ENCODE assay signal across 24 cellular contexts in the genomic region with DNA sequence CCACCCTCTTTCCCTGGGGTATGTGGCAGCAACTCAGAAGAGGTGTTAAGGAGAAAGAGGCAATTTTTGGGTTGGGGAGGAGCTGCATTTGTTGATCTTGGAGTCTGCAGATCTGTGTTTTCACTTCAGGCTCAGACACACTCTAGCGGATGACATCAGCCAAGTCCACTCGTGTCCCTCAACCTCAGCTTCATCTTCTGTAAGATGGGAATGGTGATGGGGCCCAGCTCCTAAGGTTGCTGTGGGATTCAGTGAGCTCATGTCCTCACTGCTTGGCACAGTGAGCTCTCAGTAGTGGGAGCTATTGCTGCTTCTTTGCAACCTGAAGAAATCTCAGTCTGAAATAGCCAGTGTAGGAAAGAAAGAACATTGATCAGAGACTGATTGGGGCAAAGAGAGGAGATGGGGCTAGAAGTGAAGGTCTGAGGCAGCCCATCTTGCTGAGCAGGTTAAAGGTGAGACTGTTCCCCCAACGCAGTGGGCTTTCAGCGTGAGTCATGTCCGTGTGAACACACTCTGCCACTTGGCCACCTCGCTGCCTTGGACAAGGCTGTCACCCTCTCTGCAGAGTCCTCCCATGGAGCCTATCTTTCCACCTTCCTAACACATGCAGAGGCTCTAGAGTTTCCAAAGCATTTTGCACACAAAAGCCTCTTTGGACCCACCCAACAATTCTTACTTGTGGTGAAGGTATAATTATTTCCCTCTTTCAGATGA. TPM values are rescaled to one million over a fixed set of nuclear protein-coding genes. Genes with fewer than 3 reads are reported as not detected.
A peak's percentile ranks its signal among the peaks of the same experiment; 100 is the strongest.
DNase-seq lines count a peak whose midpoint lies in the region; ATAC-seq, FAIRE-seq and TF ChIP-seq lines count a peak whose summit lies in the region.
"Had no signal": no experiment of that assay in that cellular context is flagged by ENCODE, and none has a peak within 500 bp of the region (broad histone marks: within the 10 kb centered on the region; RNA-seq: fewer than 3 reads in every experiment).

No MANE protein-coding gene starts in this region.

- TF ChIP-seq POLR2A in breast epithelium (IDR thresholded peaks at IDR 0.05): no peak

- no peak overlapping the region for H3K4me2 ChIP-seq in mammary epithelial cell (ENCODE audit: insufficient read depth, low read depth, low read length)
- H3K4me2 ChIP-seq: GM23338 had no signal

- H2AFZ ChIP-seq in mammary epithelial cell (ENCODE audit: low read depth, low read length): no peak overlapping the region
- H2AFZ ChIP-seq: GM23338, PC-9 had no signal

- intact Hi-C loops in breast epithelium (cut with DNase I; ENCODE audit: low total_unique reads) (no loop called here), mammary epithelial cell (cut with micrococcal nuclease) (no loop called here), pancreas (cut with DNase I) (no loop called here)

- no peak for FAIRE-seq in pancreas (lab: Jason Lieb, UNC)
- FAIRE-seq: A204.1, D721Med, GM18507 had no signal

- no peaks in the 10 kb centered on the region for H3K79me2 ChIP-seq in mammary epithelial cell (ENCODE audit: insufficient read depth, low read length)

- TF ChIP-seq CTCF in breast epithelium (IDR thresholded peaks at IDR 0.05) (no peak), mammary epithelial cell (conservative IDR thresholded peaks at IDR 0.05 in 1 of 2, IDR thresholded peaks at IDR 0.05 in 1 of 2; ENCODE audit: extremely low read depth in 1 of 2, insufficient read depth in 1 of 2, low read depth in 1 of 2, low read length in 2 of 2) (no peak), pancreas (IDR thresholded peaks at IDR 0.05) (no peak)

- no TSS peak for BruUV-seq in mammary epithelial cell (replicated peaks; lab: Mats Ljungman, UMichigan)

- H3K9me3 ChIP-seq in breast epithelium: no peaks in the 10 kb centered on the region
- no peaks in the 10 kb centered on the region for H3K9me3 ChIP-seq in mammary epithelial cell (replicated peaks; ENCODE audit: insufficient read depth, low read length)
- no peaks in the 10 kb centered on the region for H3K9me3 ChIP-seq in pancreas

- in situ Hi-C loops in mammary epithelial cell (cut with MboI; ENCODE audit: low sequenced_read_pairs in 2 of 2): no loop called here

- WGBS in mammary epithelial cell (ENCODE audit: low coverage, missing lambda C conversion rate): 79% methylated on average over 6 of the region's 6 CpGs
- WGBS in pancreas, 2 donors: 78 to 88% methylated on average over 6 of the region's 6 CpGs

- H3K9ac ChIP-seq in mammary epithelial cell (ENCODE audit: insufficient read depth, low read length): no peak overlapping the region

- H3K4me1 ChIP-seq in breast epithelium (peaks cover 4 to 32% of the 10 kb centered on the region in 2 donors), mammary epithelial cell (ENCODE audit: insufficient read depth, low read length) (peaks cover 17% of the 10 kb centered on the region), pancreas (peaks cover 6 to 24% (median 15%) of the 10 kb centered on the region in 3 donors)

- dilution Hi-C loops in mammary epithelial cell (cut with HindIII; ENCODE audit: low sequenced_read_pairs): no loop called here

- H3K4me3 ChIP-seq in breast epithelium (no peak overlapping the region), mammary epithelial cell (replicated peaks in 1 of 3; ENCODE audit: insufficient read depth in 1 of 3, low read depth in 2 of 3, low read length in 3 of 3) (no peak overlapping the region), pancreas (no peak overlapping the region)
- H3K4me3 ChIP-seq: GM23338, PC-9, SK-N-MC had no signal

- H4K20me1 ChIP-seq in mammary epithelial cell (ENCODE audit: insufficient read depth, low read length): no peaks in the 10 kb centered on the region

- ATAC-seq in pancreas: no peak
- ATAC-seq in HG02798 (IDR thresholded peaks at IDR 0.05; ENCODE audit: poor library complexity, unreplicated experiment): no peak
- ATAC-seq: GM23338 had no signal

- peak overlapping the region; percentile 93 to 96 for H3K27ac ChIP-seq in breast epithelium
- no peak overlapping the region for H3K27ac ChIP-seq in mammary epithelial cell (ENCODE audit: insufficient read depth, low read depth, low read length)
- peak overlapping the region; percentile 61 for H3K27ac ChIP-seq in cingulate gyrus (ENCODE audit: low read depth, low read length)
- peak overlapping the region in 3 of 4 donors; percentile 67 to 88 (median 84) for H3K27ac ChIP-seq in pancreas
- H3K27ac ChIP-seq: C4-2B, RWPE1, SK-N-MC had no signal

- DNase-seq in breast epithelium (ENCODE audit: low spot score in 2 of 2) (no peak), mammary epithelial cell (no peak), pancreas (no peak), kidney glomerular epithelial cell (lab: John Stamatoyannopoulos, UW) (no peak), NCI-H146 (lab: John Stamatoyannopoulos, UW) (no peak)
- DNase-seq: DMS53, GDM1, MM.1S, NCI-H1092, NCI-H1436, NCI-H2029, NCI-H2227 treated with DMSO at 0.1 percent for 48 hours, NCI-H510A, PC-9, SHP77 treated with DMSO at 0.1 percent for 48 hours had no signal

- no peaks in the 10 kb centered on the region for H3K27me3 ChIP-seq in breast epithelium
- no peaks in the 10 kb centered on the region for H3K27me3 ChIP-seq in mammary epithelial cell (ENCODE audit: insufficient read depth, low read length)
- H3K27me3 ChIP-seq in pancreas: no peaks in the 10 kb centered on the region

- CTCF ChIA-PET in mammary epithelial cell (lab: Charles Lee; ENCODE audit: low non-redundant PET): interaction anchor here (0.6 to 0.9 kb wide), 2 partner anchors 40 to 56 kb away, joined by 4 read pairs; partner anchors contain the start of gene CITED4

- H3K36me3 ChIP-seq in breast epithelium: no peaks in the 10 kb centered on the region
- no peaks in the 10 kb centered on the region for H3K36me3 ChIP-seq in mammary epithelial cell (ENCODE audit: insufficient read depth, low read length)
- no peaks in the 10 kb centered on the region for H3K36me3 ChIP-seq in pancreas

RNA-seq across cellular contexts. Expression of gene CITED4, which starts 56.0 kb away (rescaled TPM):
- total RNA-seq in breast epithelium (100 to 1,000 TPM in 1 of 3 donors, 10 to 100 TPM in 2; 12.2 to 136 (median 26.9) TPM), mammary epithelial cell (100 to 1,000 TPM in 1 of 2 donors, 10 to 100 TPM in 1; 54.8 to 140 TPM), pancreas (10 to 100 TPM; 41.1 to 81.2 (median 51.1) TPM)
- polyA plus RNA-seq in mammary epithelial cell (27.5 TPM), pancreas (10 to 100 TPM; 47.8 to 63.3 TPM)
- polyA minus RNA-seq in mammary epithelial cell: 24.0 TPM
